Comparison of ENCODE assay signal across 35 cellular contexts in the genomic region with DNA sequence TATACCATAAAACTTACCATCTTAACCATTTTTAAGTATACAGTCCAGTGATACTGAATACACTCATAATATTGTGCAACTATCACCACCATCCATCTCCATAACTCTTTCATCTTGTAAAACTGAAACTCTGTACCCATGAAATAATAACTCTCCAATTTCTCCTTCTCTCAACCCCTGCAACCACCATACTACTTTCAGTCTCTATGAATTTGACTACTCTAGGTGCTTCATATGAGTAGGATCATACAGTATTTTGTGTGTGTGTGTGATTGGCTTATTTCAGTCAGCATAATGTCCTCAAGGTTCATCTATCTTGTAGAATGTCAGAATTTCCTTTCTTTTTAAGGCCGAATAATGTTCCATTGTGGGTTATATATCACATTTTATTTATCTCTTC. TPM values are rescaled to one million over a fixed set of nuclear protein-coding genes. Genes with fewer than 3 reads are reported as not detected.
"Had no signal": no experiment of that assay in that cellular context is flagged by ENCODE, and none has a peak within 500 bp of the region (broad histone marks: within the 10 kb centered on the region; RNA-seq: fewer than 3 reads in every experiment).

No MANE protein-coding gene starts in this region.

- H3K27ac ChIP-seq: PC-9, RWPE1, SJCRH30, SK-N-MC had no signal

- H3K36me3 ChIP-seq: MG63, SJCRH30 had no signal

- H3K4me1 ChIP-seq: SJCRH30 had no signal

- ATAC-seq: Panc1, Right ventricle myocardium inferior, SK-N-SH treated with all-trans-retinoic acid at 6 μM for 48 hours had no signal

- H3K9me3 ChIP-seq: MG63, SJCRH30 had no signal

- H3K27me3 ChIP-seq: SJCRH30 had no signal

- DNase-seq: Kasumi-1, MG63, NCI-H1048, NCI-H1092 treated with DMSO at 0.1 percent for 48 hours, NCI-H1105 treated with DMSO at 0.1 percent for 48 hours, NCI-H1417, NCI-H1436, NCI-H146, NCI-H1694, NCI-H187, NCI-H1930, NCI-H2029 treated with DMSO at 0.1 percent for 48 hours, NCI-H2081 treated with DMSO at 0.1 percent for 48 hours, NCI-H2107, NCI-H2171, NCI-H226, NCI-H510A, NCI-H524, NCI-H526, NCI-H69, NCI-H748 treated with DMSO at 0.1 percent for 48 hours, NCI-H82, PC-9, SHP77, SIG-M5, SJCRH30 had no signal

- H3K4me3 ChIP-seq: MG63, PC-9, SJCRH30, SK-N-MC had no signal

RNA-seq across cellular contexts. Expression of a gene that starts 17.7 kb away (rescaled TPM):
- total RNA-seq: M059J, OCI-LY7, PC-9, Right ventricle myocardium inferior, RPMI7951, SJCRH30, SK-MEL-5 had no signal

RNA-seq across cellular contexts. Expression of a gene that starts 33.6 kb away (rescaled TPM):
- total RNA-seq: M059J, OCI-LY7, PC-9, Right ventricle myocardium inferior, RPMI7951, SJCRH30 had no signal
